Comparison of ENCODE assay signal across 8 cellular contexts in genomic region chr4:155758500-155759371, GRCh38. TPM values are rescaled to one million over a fixed set of nuclear protein-coding genes. Genes with fewer than 3 reads are reported as not detected.
DNase-seq lines count a peak whose midpoint lies in the region; ATAC-seq and TF ChIP-seq lines count a peak whose summit lies in the region.

Gene GUCY1B1, plus strand, starts transcription at chr4:155759021. Its CDS starts 120 bp downstream, at chr4:155759141.

- peak within 1 kb of the TSS; percentile 49 for H3K4me3 Mint-ChIP-seq in activated T-cell treated with anti-CD3 and anti-CD28 coated beads, Interleukin-2, amount 50 U/mL, for 4 hours

- peak; percentile 1 for DNase-seq in NK-92 treated with Interleukin-12 subunit alpha and Interleukin-12 subunit beta, amount 100 ng/mL, for 24 hours (lab: John Stamatoyannopoulos, UW)
- DNase-seq in NK-92 (lab: John Stamatoyannopoulos, UW; ENCODE audit: unreplicated experiment) (no peak), NCI-H748 treated with DMSO at 0.1 percent for 48 hours (lab: John Stamatoyannopoulos, UW) (peak; percentile 86), mucosa of descending colon (peak; percentile 75 to 88 (median 83))
- DNase-seq in activated T-cell treated with anti-CD3 and anti-CD28 coated beads, Interleukin-2, amount 50 U/mL, for 4 hours: peak; percentile 42
- DNase-seq in stimulated activated CD8-positive, alpha-beta memory T cell treated with anti-CD3 and anti-CD28 coated beads, Interleukin-4, amount 100 ng/mL, for 24 hours (ENCODE audit: low read depth): peak; percentile 66

- H3K4me1 ChIP-seq in esophagus (ENCODE audit: control insufficient read depth in 2 of 2, insufficient read depth in 2 of 2, low read length in 1 of 2) (peaks cover 0 to 2% of the 10 kb centered on the region in 2 donors), mucosa of descending colon (ENCODE audit: low read depth) (no peaks in the 10 kb centered on the region)

- H3K36me3 Mint-ChIP-seq in activated T-cell treated with anti-CD3 and anti-CD28 coated beads, Interleukin-2, amount 50 U/mL, for 4 hours (ENCODE audit: insufficient read depth): no peaks in the 10 kb centered on the region

- H3K36me3 ChIP-seq in esophagus (ENCODE audit: control insufficient read depth in 2 of 2, insufficient read depth in 2 of 2, low read length in 1 of 2): no peaks in the 10 kb centered on the region
- H3K36me3 ChIP-seq in mucosa of descending colon (ENCODE audit: low read depth): no peaks in the 10 kb centered on the region

- H3K9me3 Mint-ChIP-seq in activated T-cell treated with anti-CD3 and anti-CD28 coated beads, Interleukin-2, amount 50 U/mL, for 4 hours: no peaks in the 10 kb centered on the region

- WGBS in esophagus, 2 donors: 10 to 15% methylated on average over 46 to 51 of the region's 51 CpGs

- ATAC-seq in HG02970 (IDR thresholded peaks at IDR 0.05; ENCODE audit: low FRiP score, unreplicated experiment): peak; percentile 93
- peak; percentile 96 to 97 for ATAC-seq in activated T-cell treated with anti-CD3 and anti-CD28 coated beads, Interleukin-2, amount 50 U/mL, for 4 hours
- ATAC-seq in mucosa of descending colon: peak; percentile 95

- peak within 1 kb of the TSS; percentile 79 to 80 for H3K27ac ChIP-seq in esophagus (ENCODE audit: low read depth in 2 of 2, low read length in 1 of 2)

- intact Hi-C loops in mucosa of descending colon (cut with DNase I, micrococcal nuclease): no loop called here

- no peaks in the 10 kb centered on the region for H3K27me3 ChIP-seq in esophagus (ENCODE audit: control insufficient read depth in 1 of 2, insufficient read depth in 2 of 2, low read length in 2 of 2)

- H3K9me3 ChIP-seq in esophagus (ENCODE audit: control insufficient read depth in 2 of 2, insufficient read depth in 1 of 2, low read depth in 1 of 2, low read length in 1 of 2) (no peaks in the 10 kb centered on the region), mucosa of descending colon (no peaks in the 10 kb centered on the region)

- TF ChIP-seq CTCF in mucosa of descending colon (IDR thresholded peaks at IDR 0.05): no peak

- peaks cover 31% of the 10 kb centered on the region for H3K27me3 Mint-ChIP-seq in activated T-cell treated with anti-CD3 and anti-CD28 coated beads, Interleukin-2, amount 50 U/mL, for 4 hours (ENCODE audit: low read depth)

- H3K4me3 ChIP-seq in esophagus (ENCODE audit: low read depth in 1 of 2, low read length in 2 of 2): peak within 1 kb of the TSS; percentile 45 to 56
- peak within 1 kb of the TSS; percentile 17 for H3K4me3 ChIP-seq in mucosa of descending colon

- H3K4me1 Mint-ChIP-seq in activated T-cell treated with anti-CD3 and anti-CD28 coated beads, Interleukin-2, amount 50 U/mL, for 4 hours (ENCODE audit: low read depth): peaks cover 4% of the 10 kb centered on the region

RNA-seq across cellular contexts. Expression of gene GUCY1B1, which starts in this region (rescaled TPM):
- under 1 TPM; 0.14 to 0.55 (median 0.51) TPM for total RNA-seq in activated T-cell treated with anti-CD3 and anti-CD28 coated beads, Interleukin-2, amount 50 U/mL, for 4 hours
- 1 to 10 TPM; 1.7 to 1.8 TPM for polyA plus RNA-seq in esophagus
- total RNA-seq in mucosa of descending colon: 10 to 100 TPM in 1 of 3 donors, 1 to 10 TPM in 2; 1.9 to 42.1 (median 6.2) TPM

Comparison
In these comparisons a context has a peak if more than half of its experiments do, and no peak if none do; other contexts are left out.
1. Peak in DNase-seq and ATAC-seq in activated T-cell treated with anti-CD3 and anti-CD28 coated beads, Interleukin-2, amount 50 U/mL, for 4 hours; RNA of the gene not detected or under 1 TPM.